Comparison of ENCODE assay signal across 1 cellular context in genomic region chr7:27141591-27142561, GRCh38.
TF ChIP-seq lines count a peak whose summit lies in the region.

No MANE protein-coding gene starts in this region.

TF ChIP-seq in endothelial cell of umbilical vein, 7 proteins besides CTCF, POLR2A, EP300 and RAD21 (continued from another document):
- no peak for TF ChIP-seq MAX (IDR thresholded peaks at IDR 0.05; ENCODE audit: insufficient read depth, insufficient read length)
